8 cellular contexts compared by ENCODE assay signal in genomic region chr17:50630524-50631194, GRCh38. TPM values are rescaled to one million over a fixed set of nuclear protein-coding genes. Genes with fewer than 3 reads are reported as not detected.
A peak's percentile ranks its signal among the peaks of the same experiment; 100 is the strongest.
DNase-seq lines count a peak whose midpoint lies in the region; ATAC-seq and TF ChIP-seq lines count a peak whose summit lies in the region.

No MANE protein-coding gene starts in this region.

- WGBS in transverse colon (ENCODE audit: low coverage in 1 of 2), 2 donors: 45% methylated on average over 6 of the region's 7 CpGs; no CpG with 5 or more reads in 1 of the 2 donors

- peak overlapping the region in 2 of 3 experiments; percentile 28 to 58 for H3K27ac Mint-ChIP-seq in nephron

- in situ Hi-C loops in transverse colon (cut with MboI; ENCODE audit: low pct_ligation_motif_present in 1 of 4, low pct_unique_long_range_greater_than_20kb in 1 of 4, low sequenced_read_pairs in 3 of 4): loop anchor here in 2 of 4 donors (10.0 kb wide), 2 partner anchors 64 to 76 kb away; no protein-coding TSS in a partner anchor

- H3K27ac ChIP-seq in coronary artery (no peak overlapping the region), transverse colon (peak overlapping the region; percentile 62 to 77 (median 68))

- H3K27me3 ChIP-seq in transverse colon: peaks cover 20% of the 10 kb centered on the region

- no peak for TF ChIP-seq POLR2A in NB4 (IDR thresholded peaks at IDR 0.05; ENCODE audit: extremely low read depth, insufficient read length)
- no peak for TF ChIP-seq POLR2A in transverse colon (IDR thresholded peaks at IDR 0.05)

- H3K4me3 Mint-ChIP-seq in nephron: no peak overlapping the region

- peak; percentile 67 for DNase-seq in ELF-1 (ENCODE audit: low read depth, low spot score)
- DNase-seq in NB4 (ENCODE audit: low read depth): no peak
- DNase-seq in activated CD4-positive, alpha-beta T cell treated with anti-CD3 and anti-CD28 coated beads for 4 hours: peak; percentile 46 to 55
- no peak for DNase-seq in coronary artery (ENCODE audit: low spot score)
- DNase-seq in transverse colon: peak; percentile 94
- no peak for DNase-seq in epidermal melanocyte (ENCODE audit: insufficient read length, low spot score)

- peak; percentile 43 for TF ChIP-seq EP300 in transverse colon (IDR thresholded peaks at IDR 0.05; ENCODE audit: low read depth)

- H3K27me3 Mint-ChIP-seq in nephron (ENCODE audit: low read depth): peaks cover 57% of the 10 kb centered on the region

- H3K4me3 ChIP-seq in NB4 (ENCODE audit: low read depth, low read length) (no peak overlapping the region), coronary artery (no peak overlapping the region), transverse colon (no peak overlapping the region)

- peaks cover 5 to 64% (median 44%) of the 10 kb centered on the region in 4 donors for H3K4me1 ChIP-seq in transverse colon

- TF ChIP-seq CTCF in NB4 (IDR thresholded peaks at IDR 0.05; ENCODE audit: low read depth, low read length): peak; percentile 62
- peak; percentile 49 for TF ChIP-seq CTCF in coronary artery (IDR thresholded peaks at IDR 0.05)
- peak; percentile 61 to 66 (median 66) for TF ChIP-seq CTCF in nephron (IDR thresholded peaks at IDR 0.05; ENCODE audit: unreplicated experiment in 3 of 3)
- TF ChIP-seq CTCF in transverse colon (IDR thresholded peaks at IDR 0.05): peak; percentile 68 to 99 (median 82)

- H3K36me3 Mint-ChIP-seq in nephron (ENCODE audit: low read depth): no peaks in the 10 kb centered on the region

- no peaks in the 10 kb centered on the region for H3K9me3 ChIP-seq in transverse colon

- intact Hi-C loops in transverse colon (cut with DNase I; ENCODE audit: low total_unique reads): no loop called here

- ATAC-seq in GM21576 (IDR thresholded peaks at IDR 0.05; ENCODE audit: unreplicated experiment): no peak

- H3K9me3 Mint-ChIP-seq in nephron: no peaks in the 10 kb centered on the region

- peaks cover 51% of the 10 kb centered on the region for H3K4me1 Mint-ChIP-seq in nephron

- H3K36me3 ChIP-seq in transverse colon: no peaks in the 10 kb centered on the region

RNA-seq across cellular contexts. Expression of gene ABCC3, which starts 4.0 kb away (rescaled TPM):
- 100 to 1,000 TPM; 297 to 655 (median 533) TPM for total RNA-seq in transverse colon

Comparison
In these comparisons a context has a peak if more than half of its experiments do, and no peak if none do; other contexts are left out.
1. DNase-seq: peak in ELF-1 (single experiment), activated CD4-positive, alpha-beta T cell treated with anti-CD3 and anti-CD28 coated beads for 4 hours (2 of 2) and transverse colon (single experiment); none in NB4 (single experiment), coronary artery (single experiment) and epidermal melanocyte (single experiment).
2. H3K27ac ChIP-seq: peak in transverse colon (4 of 4); none in coronary artery (0 of 2).
3. Peak in every context shown above with its lines, with median percentiles within 50 percentile points of each other: CTCF ChIP-seq.